In genomic region chr3:180601688-180602666, GRCh38 we compare ENCODE assay signal across 8 cellular contexts.
DNase-seq lines count a peak whose midpoint lies in the region; ATAC-seq, FAIRE-seq and TF ChIP-seq lines count a peak whose summit lies in the region.

A gene with protein sequence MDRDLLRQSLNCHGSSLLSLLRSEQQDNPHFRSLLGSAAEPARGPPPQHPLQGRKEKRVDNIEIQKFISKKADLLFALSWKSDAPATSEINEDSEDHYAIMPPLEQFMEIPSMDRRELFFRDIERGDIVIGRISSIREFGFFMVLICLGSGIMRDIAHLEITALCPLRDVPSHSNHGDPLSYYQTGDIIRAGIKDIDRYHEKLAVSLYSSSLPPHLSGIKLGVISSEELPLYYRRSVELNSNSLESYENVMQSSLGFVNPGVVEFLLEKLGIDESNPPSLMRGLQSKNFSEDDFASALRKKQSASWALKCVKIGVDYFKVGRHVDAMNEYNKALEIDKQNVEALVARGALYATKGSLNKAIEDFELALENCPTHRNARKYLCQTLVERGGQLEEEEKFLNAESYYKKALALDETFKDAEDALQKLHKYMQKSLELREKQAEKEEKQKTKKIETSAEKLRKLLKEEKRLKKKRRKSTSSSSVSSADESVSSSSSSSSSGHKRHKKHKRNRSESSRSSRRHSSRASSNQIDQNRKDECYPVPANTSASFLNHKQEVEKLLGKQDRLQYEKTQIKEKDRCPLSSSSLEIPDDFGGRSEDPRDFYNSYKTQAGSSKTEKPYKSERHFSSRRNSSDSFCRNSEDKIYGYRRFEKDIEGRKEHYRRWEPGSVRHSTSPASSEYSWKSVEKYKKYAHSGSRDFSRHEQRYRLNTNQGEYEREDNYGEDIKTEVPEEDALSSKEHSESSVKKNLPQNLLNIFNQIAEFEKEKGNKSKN (plus strand): TSS chr3:180602163. CDS start chr3:180602262, 99 bp downstream.

- peak; percentile 63 for FAIRE-seq in D721Med (lab: Jason Lieb, UNC)

- H3K4me3 ChIP-seq in HUES6 (ENCODE audit: low read depth, low read length) (peak within 1 kb of the TSS; percentile 70), OCI-LY1 (ENCODE audit: low read depth, low read length, poor library complexity, severe bottlenecking) (peak within 1 kb of the TSS; percentile 70)

- H3K9ac ChIP-seq in HUES6 (ENCODE audit: low read length): peak within 1 kb of the TSS; percentile 87
- H3K9ac ChIP-seq in OCI-LY1 (ENCODE audit: low read length): peak within 1 kb of the TSS; percentile 76

- H3K4me1 ChIP-seq in HUES6 (ENCODE audit: control insufficient read depth, insufficient read depth, low read length) (no peaks in the 10 kb centered on the region), OCI-LY1 (ENCODE audit: insufficient read depth, low read length, severe bottlenecking) (peaks cover 21% of the 10 kb centered on the region)

- H3K36me3 ChIP-seq in HUES6 (ENCODE audit: control insufficient read depth, insufficient read depth, low read length): peaks cover 33% of the 10 kb centered on the region
- H3K36me3 ChIP-seq in OCI-LY1 (ENCODE audit: insufficient read depth, low read length): peaks cover 34% of the 10 kb centered on the region

- TF ChIP-seq CTCF in D721Med (IDR thresholded peaks at IDR 0.05; ENCODE audit: insufficient read depth, missing control alignments): no peak
- peak; percentile 44; the same call in 1 of the 2 replicates for TF ChIP-seq CTCF in OCI-LY1 (IDR thresholded peaks at IDR 0.05; ENCODE audit: low read length)

- peak; percentile 95 for ATAC-seq in GM21423 (IDR thresholded peaks at IDR 0.05; ENCODE audit: unreplicated experiment)

- peaks cover 20% of the 10 kb centered on the region for H3K79me2 ChIP-seq in OCI-LY1 (ENCODE audit: insufficient read depth, low read length)

- no peaks in the 10 kb centered on the region for H3K9me3 ChIP-seq in HUES6 (ENCODE audit: control insufficient read depth, insufficient read depth, low read depth, low read length)
- peaks cover 3% of the 10 kb centered on the region; the same call in 1 of the 2 replicates for H3K9me3 ChIP-seq in OCI-LY1 (ENCODE audit: low read length)

- H3F3A ChIP-seq in OCI-LY1 (ENCODE audit: insufficient read depth, low read length): no peaks in the 10 kb centered on the region

- no peaks in the 10 kb centered on the region for H3K9me2 ChIP-seq in OCI-LY1 (ENCODE audit: low read depth, low read length)

- peak; percentile 69 for DNase-seq in D721Med (ENCODE audit: insufficient read length, low spot score)
- DNase-seq in activated CD8-positive, alpha-beta memory T cell treated with anti-CD3 and anti-CD28 coated beads, Interleukin-2, amount 50 U/mL, for 48 hours: peak; percentile 94
- DNase-seq in epidermal melanocyte (ENCODE audit: insufficient read length, low spot score): peak; percentile 92
- DNase-seq in middle frontal gyrus (ENCODE audit: extremely low spot score, low spot score): peak; percentile 83
- DNase-seq in stimulated activated CD8-positive, alpha-beta memory T cell treated with anti-CD3 and anti-CD28 coated beads, Interleukin-2, amount 100 ng/mL, for 48 hours (ENCODE audit: low read depth in 2 of 2): peak; percentile 83 to 90

- H3K27me3 ChIP-seq in HUES6 (ENCODE audit: control insufficient read depth, insufficient read depth, low read length): peaks cover 16% of the 10 kb centered on the region
- H3K27me3 ChIP-seq in OCI-LY1 (ENCODE audit: insufficient read depth, low read length): no peaks in the 10 kb centered on the region

- H2AFZ ChIP-seq in OCI-LY1 (ENCODE audit: low read length): peak within 1 kb of the TSS; percentile 88

- peaks cover 2% of the 10 kb centered on the region; the same call in 1 of the 2 replicates for H4K20me1 ChIP-seq in OCI-LY1 (ENCODE audit: insufficient read depth, low read length)

- peak within 1 kb of the TSS; percentile 77 for H3K4me2 ChIP-seq in OCI-LY1 (ENCODE audit: low read length)

- H3K27ac ChIP-seq in HUES6 (ENCODE audit: low read depth, low read length) (peak within 1 kb of the TSS; percentile 26; the same call in 1 of the 2 replicates), OCI-LY1 (ENCODE audit: low read depth, low read length, poor library complexity, severe bottlenecking) (peak within 1 kb of the TSS; percentile 81)

Comparison
In these comparisons a context has a peak if more than half of its experiments do, and no peak if none do; other contexts are left out.
1. Peak in every context shown above with its lines: DNase-seq, ATAC-seq, H3K4me3 ChIP-seq and H3K27ac ChIP-seq.